Comparison of ENCODE assay signal across 18 cellular contexts in the genomic region with DNA sequence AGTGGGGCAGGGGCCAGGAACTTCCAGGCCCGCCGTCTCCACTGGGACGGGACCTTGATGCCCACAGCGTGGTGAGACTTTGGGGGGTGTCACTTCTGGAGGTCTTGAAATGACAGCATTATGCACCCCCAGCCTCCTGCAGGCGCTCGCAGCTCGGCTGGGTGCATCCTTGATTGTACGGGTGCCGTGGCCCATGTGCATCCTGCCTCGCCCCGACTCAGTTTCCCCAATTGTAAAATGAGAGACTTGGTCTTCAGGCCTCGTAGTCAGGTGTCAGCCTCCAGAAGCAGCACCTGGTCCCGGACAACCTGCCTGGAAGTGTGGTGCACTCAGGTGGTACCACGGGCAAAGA.
"Had no signal": no experiment of that assay in that cellular context is flagged by ENCODE, and none has a peak within 500 bp of the region (broad histone marks: within the 10 kb centered on the region; RNA-seq: fewer than 3 reads in every experiment).

No MANE protein-coding gene starts in this region.

- H3K4me3 ChIP-seq: left lung, ovary, right atrium auricular region, skin epidermis, suprapubic skin, thoracic aorta, tibial nerve, uterus had no signal

- DNase-seq: hippocampal formation; left colon; naive thymus-derived CD8-positive, alpha-beta T cell; occipital lobe; stimulated activated CD4-positive, alpha-beta T cell treated with anti-CD3 and anti-CD28 coated beads, Interleukin-12 subunit alpha, Interleukin-12 subunit beta, amount 100 ng/mL, for 4 hours; stimulated activated CD4-positive, alpha-beta T cell treated with anti-CD3 and anti-CD28 coated beads, Interleukin-15, amount 100 ng/mL, for 24 hours; stimulated activated CD4-positive, alpha-beta T cell treated with anti-CD3 and anti-CD28 coated beads, Interleukin-2, amount 100 ng/mL, for 24 hours; stimulated activated CD4-positive, alpha-beta T cell treated with anti-CD3 and anti-CD28 coated beads, Interleukin-4, amount 100 ng/mL, for 24 hours; stimulated activated naive CD4-positive, alpha-beta T cell; uterus had no signal

- H3K27me3 ChIP-seq: left lung, ovary, right atrium auricular region, suprapubic skin, tibial nerve, uterus had no signal

- H3K36me3 ChIP-seq: ovary, uterus had no signal

- H3K4me1 ChIP-seq: uterus had no signal

- H3K9me3 ChIP-seq: left lung, neutrophil, ovary, right atrium auricular region, suprapubic skin, thoracic aorta, tibial nerve, uterus had no signal

- H3K27ac ChIP-seq: left lung, neutrophil, ovary, right atrium auricular region, skin epidermis, suprapubic skin, thoracic aorta, tibial nerve, uterus had no signal
